Comparison of ENCODE assay signal across 8 cellular contexts in genomic region chr14:65101631-65102440, GRCh38. TPM values are rescaled to one million over a fixed set of nuclear protein-coding genes. Genes with fewer than 3 reads are reported as not detected.
DNase-seq lines count a peak whose midpoint lies in the region; ATAC-seq and TF ChIP-seq lines count a peak whose summit lies in the region.

No MANE protein-coding gene starts in this region.

- DNase-seq in BJ (ENCODE audit: low read depth) = no peak
- peak; percentile 20 to 53 (median 38) for DNase-seq in T-helper 1 cell
- peak; percentile 48 to 56 for DNase-seq in left colon
- DNase-seq in stimulated activated CD4-positive, alpha-beta T cell treated with anti-CD3 and anti-CD28 coated beads, Interleukin-4, amount 100 ng/mL, for 4 hours = peak; percentile 28 to 38
- no peak for DNase-seq in GF-D8 (lab: John Stamatoyannopoulos, UW)

- peak overlapping the region; percentile 88 to 95 (median 94) for H3K4me3 Mint-ChIP-seq in brain

- CTCF ChIA-PET in BJ (lab: Yijun Ruan, JAX) = interaction anchor here (1.3 kb wide), 1 partner anchor 15 kb away, joined by 4 read pairs; no protein-coding TSS in a partner anchor

- H3K36me3 ChIP-seq in BJ (ENCODE audit: control insufficient read depth, insufficient read depth, low read length) = no peaks in the 10 kb centered on the region; the same call in 1 of the 2 replicates

- no peak for TF ChIP-seq CTCF in BJ (IDR thresholded peaks at IDR 0.05; ENCODE audit: insufficient read depth, low read depth, low read length)
- no peak for TF ChIP-seq CTCF in brain (conservative IDR thresholded peaks at IDR 0.05)

- H3K9me3 Mint-ChIP-seq in brain = peaks cover 0 to 2% (median 0%) of the 10 kb centered on the region in 5 experiments

- peaks cover 56% of the 10 kb centered on the region for H3K4me1 Mint-ChIP-seq in brain

- H3K36me3 Mint-ChIP-seq in brain = peaks cover 21% of the 10 kb centered on the region

- peaks cover 5% of the 10 kb centered on the region for H3K27me3 Mint-ChIP-seq in brain

- H3K27ac Mint-ChIP-seq in brain = peak overlapping the region; percentile 92 to 97 (median 95)

- ATAC-seq in HG02623 (IDR thresholded peaks at IDR 0.05; ENCODE audit: unreplicated experiment) (peak; percentile 0), left colon (peak; percentile 33), HG02885 (IDR thresholded peaks at IDR 0.05; ENCODE audit: poor library complexity, unreplicated experiment) (no peak)

- no peaks in the 10 kb centered on the region for H3K27me3 ChIP-seq in BJ (ENCODE audit: control insufficient read depth, insufficient read depth, low read length)

- POLR2A ChIA-PET in BJ (lab: Charles Lee) = interaction anchor here (0.6 to 1.1 kb wide), 3 partner anchors 11 to 457 kb away, joined by 3 to 10 read pairs (median 4); no protein-coding TSS in a partner anchor

- H3K4me3 ChIP-seq in BJ (ENCODE audit: low read depth, low read length) = peak overlapping the region; percentile 99

- intact Hi-C loops in left colon (cut with DNase I, micrococcal nuclease) = no loop called here

RNA-seq across cellular contexts. Expression of gene MAX, which starts 0.5 kb away (rescaled TPM):
- polyA plus RNA-seq in BJ (2011; rRNA removed) (54.5 and 57.3 TPM in 2 replicates), brain (ENCODE audit: insufficient read depth, low read depth, low replicate concordance) (50.9 TPM)
- 39.6 and 59.4 TPM in 2 replicates for polyA minus RNA-seq in BJ (2011; rRNA and poly(A)+ RNA removed)
- 100 to 1,000 TPM in 1 of 2 donors, 10 to 100 TPM in 1; 95.5 to 137 TPM for total RNA-seq in left colon

Comparison
In these comparisons a context has a peak if more than half of its experiments do, and no peak if none do; other contexts are left out.
1. DNase-seq: peak in T-helper 1 cell (5 of 5), left colon (2 of 2) and stimulated activated CD4-positive, alpha-beta T cell treated with anti-CD3 and anti-CD28 coated beads, Interleukin-4, amount 100 ng/mL, for 4 hours (2 of 2); none in BJ (single experiment) and GF-D8 (single experiment).